In genomic region chrX:153771686-153772607, GRCh38 we compare ENCODE assay signal across 15 cellular contexts. TPM values are rescaled to one million over a fixed set of nuclear protein-coding genes. Genes with fewer than 3 reads are reported as not detected.
"Had no signal": no experiment of that assay in that cellular context is flagged by ENCODE, and none has a peak within 500 bp of the region (broad histone marks: within the 10 kb centered on the region; RNA-seq: fewer than 3 reads in every experiment).

No MANE protein-coding gene starts in this region.

- H3K27me3 Mint-ChIP-seq: activated naive CD8-positive, alpha-beta T cell treated with anti-CD3 and anti-CD28 coated beads for 36 hours; brain had no signal

- H3K36me3 Mint-ChIP-seq: activated naive CD8-positive, alpha-beta T cell treated with anti-CD3 and anti-CD28 coated beads for 36 hours; brain; stimulated activated naive B cell treated with anti-CD40 and anti-IgM and Interleukin-4, amounts not matched to agents 10 μg/mL and 1 μg/mL and 100 μg/mL, for 72 hours had no signal

- H3K9me3 ChIP-seq: colonic mucosa, esophagus squamous epithelium, pancreas, tibial artery, vagina had no signal

- H3K27ac Mint-ChIP-seq: activated naive CD8-positive, alpha-beta T cell treated with anti-CD3 and anti-CD28 coated beads for 36 hours; brain; stimulated activated naive B cell treated with anti-CD40 and anti-IgM and Interleukin-4, amounts not matched to agents 10 μg/mL and 1 μg/mL and 100 μg/mL, for 72 hours had no signal

- H3K4me1 Mint-ChIP-seq: activated naive CD8-positive, alpha-beta T cell treated with anti-CD3 and anti-CD28 coated beads for 36 hours; neural crest cell had no signal

- H3K27ac ChIP-seq: colonic mucosa, esophagus squamous epithelium, pancreas, tibial artery, vagina had no signal

- H3K4me1 ChIP-seq: colonic mucosa, pancreas, tibial artery had no signal

- H3K4me3 ChIP-seq: colonic mucosa, esophagus squamous epithelium, pancreas, tibial artery, vagina had no signal

- H3K36me3 ChIP-seq: colonic mucosa, pancreas, vagina had no signal

- H3K9me3 Mint-ChIP-seq: activated naive CD8-positive, alpha-beta T cell treated with anti-CD3 and anti-CD28 coated beads for 36 hours; activated T-cell treated with anti-CD3 and anti-CD28 coated beads, Interleukin-2, amount 50 U/mL, for 4 hours; neural crest cell; stimulated activated naive B cell treated with anti-CD40 and anti-IgM and Interleukin-4, amounts not matched to agents 10 μg/mL and 1 μg/mL and 100 μg/mL, for 72 hours had no signal

- DNase-seq: activated gamma-delta T cell; activated naive CD8-positive, alpha-beta T cell treated with anti-CD3 and anti-CD28 coated beads for 36 hours; activated T-cell treated with anti-CD3 and anti-CD28 coated beads, Interleukin-2, amount 50 U/mL, for 4 hours; central memory CD4-positive, alpha-beta T cell; colonic mucosa; esophagus squamous epithelium; stimulated activated naive B cell treated with anti-CD40 and anti-IgM and Interleukin-4, amounts not matched to agents 10 μg/mL and 1 μg/mL and 100 μg/mL, for 72 hours; tibial artery had no signal

- ATAC-seq: activated CD4-positive, CD25-positive, alpha-beta regulatory T cell treated with anti-CD3 and anti-CD28 coated beads, Interleukin-2, amount 50 U/mL, for 24 hours; activated T-cell treated with anti-CD3 and anti-CD28 coated beads, Interleukin-2, amount 50 U/mL, for 4 hours; pancreas; stimulated activated naive B cell treated with anti-CD40 and anti-IgM and Interleukin-4, amounts not matched to agents 10 μg/mL and 1 μg/mL and 100 μg/mL, for 72 hours had no signal

- H3K4me3 Mint-ChIP-seq: activated naive CD8-positive, alpha-beta T cell treated with anti-CD3 and anti-CD28 coated beads for 36 hours; activated T-cell treated with anti-CD3 and anti-CD28 coated beads, Interleukin-2, amount 50 U/mL, for 4 hours; brain; neural crest cell; stimulated activated naive B cell treated with anti-CD40 and anti-IgM and Interleukin-4, amounts not matched to agents 10 μg/mL and 1 μg/mL and 100 μg/mL, for 72 hours had no signal

- H3K27me3 ChIP-seq: esophagus squamous epithelium, pancreas, tibial artery, vagina had no signal

RNA-seq across cellular contexts. Expression of gene SRPK3, which starts 8.9 kb away (rescaled TPM):
- total RNA-seq: activated naive CD8-positive, alpha-beta T cell treated with anti-CD3 and anti-CD28 coated beads for 36 hours; activated T-cell treated with anti-CD3 and anti-CD28 coated beads, Interleukin-2, amount 50 U/mL, for 4 hours; glomerular endothelial cell had no signal
- polyA plus RNA-seq: liver had no signal
